8 cellular contexts compared by ENCODE assay signal in genomic region chr1:8839990-8840389, GRCh38.
"Had no signal": no experiment of that assay in that cellular context is flagged by ENCODE, and none has a peak within 500 bp of the region (broad histone marks: within the 10 kb centered on the region; RNA-seq: fewer than 3 reads in every experiment).

No MANE protein-coding gene starts in this region.

- H3K9ac ChIP-seq: GM23248 had no signal

- H2AFZ ChIP-seq: GM23248 had no signal

- H3K9me3 ChIP-seq: HAP-1 had no signal

- FAIRE-seq: HTR-8/SVneo had no signal

- H3K36me3 ChIP-seq: HAP-1 had no signal

- H3K4me1 ChIP-seq: HAP-1 had no signal

- ATAC-seq: HCT116 had no signal

- H3K27ac ChIP-seq: GM23248 had no signal

- DNase-seq: GM23248, GOT3, H7, IMR-90, KBM-7 had no signal

- H3K4me3 ChIP-seq: GM23248, HAP-1 had no signal
